Comparison of ENCODE assay signal across 11 cellular contexts in the genomic region with DNA sequence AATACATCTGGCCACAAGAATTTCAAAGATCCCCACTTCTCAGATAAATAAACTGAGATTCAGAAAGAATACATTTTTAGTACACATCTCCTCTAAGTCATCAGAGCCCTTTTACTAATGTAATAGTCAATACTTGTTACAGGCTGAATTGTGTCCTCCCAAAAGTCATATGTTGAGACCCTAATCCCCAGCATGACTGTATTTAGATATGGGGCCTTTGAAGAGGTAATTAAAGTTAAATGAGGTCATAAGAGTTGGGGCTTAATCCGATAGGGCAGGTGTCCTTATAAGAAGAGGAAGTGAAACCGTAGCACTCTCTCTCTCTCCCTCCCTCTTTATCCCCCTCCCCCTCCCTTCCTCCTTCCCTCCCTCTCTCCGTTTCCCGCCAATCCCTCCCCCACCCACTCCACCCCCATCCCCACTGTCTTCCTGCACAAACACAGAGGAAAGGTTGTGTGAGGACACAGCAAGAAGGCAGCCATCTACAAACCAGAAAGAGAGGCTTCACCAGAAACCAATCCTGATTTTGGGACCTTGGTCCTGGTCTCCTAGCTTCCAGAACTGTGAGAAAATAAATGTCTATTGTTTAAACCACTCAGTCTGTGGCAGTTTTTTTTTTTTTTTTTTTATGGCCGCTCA.
A peak's percentile ranks its signal among the peaks of the same experiment; 100 is the strongest.
DNase-seq lines count a peak whose midpoint lies in the region; ATAC-seq and TF ChIP-seq lines count a peak whose summit lies in the region.
"Had no signal": no experiment of that assay in that cellular context is flagged by ENCODE, and none has a peak within 500 bp of the region (broad histone marks: within the 10 kb centered on the region; RNA-seq: fewer than 3 reads in every experiment).

No MANE protein-coding gene starts in this region.

- 35% methylated on average over 5 of the region's 5 CpGs for WGBS in suprapubic skin

- H3K4me1 Mint-ChIP-seq in activated naive CD8-positive, alpha-beta T cell treated with anti-CD3 and anti-CD28 coated beads, Interleukin-2, amount 10 ng/mL, durations not matched to agents 7 days and 5 days: peaks cover 8% of the 10 kb centered on the region

- no peak overlapping the region for H3K4me3 Mint-ChIP-seq in activated naive CD8-positive, alpha-beta T cell treated with anti-CD3 and anti-CD28 coated beads, Interleukin-2, amount 10 ng/mL, durations not matched to agents 7 days and 5 days
- H3K4me3 Mint-ChIP-seq: T-helper 1 cell treated with Interleukin-12 subunit alpha and Interleukin-12 subunit beta and Interleukin-4 antibody, amounts not matched to agents 30 μg/mL and 1 μg/mL, for 36 hours had no signal

- peaks cover 10% of the 10 kb centered on the region for H3K4me1 ChIP-seq in suprapubic skin

- H3K36me3 ChIP-seq in MG63: no peaks in the 10 kb centered on the region
- no peaks in the 10 kb centered on the region for H3K36me3 ChIP-seq in suprapubic skin

- H3K9me3 ChIP-seq in MG63 (no peaks in the 10 kb centered on the region; the same call in 1 of the 2 replicates), suprapubic skin (no peaks in the 10 kb centered on the region)

- peaks cover 8% of the 10 kb centered on the region for H3K36me3 Mint-ChIP-seq in activated naive CD8-positive, alpha-beta T cell treated with anti-CD3 and anti-CD28 coated beads, Interleukin-2, amount 10 ng/mL, durations not matched to agents 7 days and 5 days

- peak overlapping the region; percentile 40 for H3K27ac Mint-ChIP-seq in activated naive CD8-positive, alpha-beta T cell treated with anti-CD3 and anti-CD28 coated beads, Interleukin-2, amount 10 ng/mL, durations not matched to agents 7 days and 5 days
- H3K27ac Mint-ChIP-seq: T-helper 1 cell treated with Interleukin-12 subunit alpha and Interleukin-12 subunit beta and Interleukin-4 antibody, amounts not matched to agents 30 μg/mL and 1 μg/mL, for 36 hours had no signal

- peaks cover 10% of the 10 kb centered on the region for H3K9me3 Mint-ChIP-seq in activated naive CD8-positive, alpha-beta T cell treated with anti-CD3 and anti-CD28 coated beads, Interleukin-2, amount 10 ng/mL, durations not matched to agents 7 days and 5 days

- no peak for TF ChIP-seq EP300 in suprapubic skin (IDR thresholded peaks at IDR 0.05)

- DNase-seq in NCI-H146 treated with DMSO at 0.1 percent for 48 hours (lab: John Stamatoyannopoulos, UW; ENCODE audit: unreplicated experiment) (peak; percentile 49), SW480 (ENCODE audit: low spot score) (no peak), 8988T (no peak), MG63 (no peak), suprapubic skin (ENCODE audit: low spot score in 2 of 2) (no peak)
- DNase-seq in activated naive CD8-positive, alpha-beta T cell treated with anti-CD3 and anti-CD28 coated beads, Interleukin-2, amount 10 ng/mL, durations not matched to agents 7 days and 5 days: no peak
- DNase-seq: cerebellar nuclear complex, midbrain had no signal

- no peak for TF ChIP-seq CTCF in suprapubic skin (IDR thresholded peaks at IDR 0.05)

- ATAC-seq in GM18511 (IDR thresholded peaks at IDR 0.05; ENCODE audit: unreplicated experiment) (peak; percentile 92), HG02678 (IDR thresholded peaks at IDR 0.05; ENCODE audit: unreplicated experiment) (peak; percentile 81)
- ATAC-seq in activated naive CD8-positive, alpha-beta T cell treated with anti-CD3 and anti-CD28 coated beads, Interleukin-2, amount 10 ng/mL, durations not matched to agents 7 days and 5 days (ENCODE audit: low read depth): peak; percentile 61

- H3K27ac ChIP-seq in suprapubic skin: no peak overlapping the region

- no peak for TF ChIP-seq POLR2A in suprapubic skin (IDR thresholded peaks at IDR 0.05)

- POLR2A ChIA-PET in activated naive CD8-positive, alpha-beta T cell treated with anti-CD3 and anti-CD28 coated beads, Interleukin-2, amount 10 ng/mL, durations not matched to agents 7 days and 5 days (lab: Charles Lee): interaction anchor here (0.7 kb wide), 1 partner anchor 133 kb away, joined by 3 read pairs; a partner anchor contains a TSS

- no peaks in the 10 kb centered on the region for H3K27me3 ChIP-seq in MG63
- no peaks in the 10 kb centered on the region for H3K27me3 ChIP-seq in suprapubic skin

- no peaks in the 10 kb centered on the region for H3K27me3 Mint-ChIP-seq in activated naive CD8-positive, alpha-beta T cell treated with anti-CD3 and anti-CD28 coated beads, Interleukin-2, amount 10 ng/mL, durations not matched to agents 7 days and 5 days

- H3K4me3 ChIP-seq in MG63: no peak overlapping the region
- no peak overlapping the region for H3K4me3 ChIP-seq in suprapubic skin
